22 cellular contexts compared by ENCODE assay signal in the genomic region with DNA sequence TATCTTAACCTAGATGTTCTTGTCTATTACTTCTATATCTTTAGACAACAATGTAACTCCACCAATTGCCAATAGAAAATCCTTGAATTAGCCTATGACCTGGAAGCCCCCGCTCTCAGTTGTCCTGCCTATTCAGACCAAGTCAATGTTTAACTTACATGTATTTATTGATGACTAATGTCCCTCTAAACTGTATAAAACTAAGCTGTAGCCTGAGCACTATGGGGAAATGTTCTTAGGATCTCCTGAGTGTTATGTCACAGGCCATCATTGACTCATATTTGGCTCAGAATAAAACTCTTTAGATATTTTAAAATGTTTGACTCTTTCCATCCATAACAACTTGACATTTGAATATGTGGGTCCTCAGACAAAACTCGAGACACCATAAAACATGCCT. TPM values are rescaled to one million over a fixed set of nuclear protein-coding genes. Genes with fewer than 3 reads are reported as not detected.
DNase-seq lines count a peak whose midpoint lies in the region; ATAC-seq and TF ChIP-seq lines count a peak whose summit lies in the region.
"Had no signal": no experiment of that assay in that cellular context is flagged by ENCODE, and none has a peak within 500 bp of the region (broad histone marks: within the 10 kb centered on the region; RNA-seq: fewer than 3 reads in every experiment).

No MANE protein-coding gene starts in this region.

- H3K4me1 Mint-ChIP-seq in CD8-positive, alpha-beta memory T cell: no peaks in the 10 kb centered on the region
- no peaks in the 10 kb centered on the region for H3K4me1 Mint-ChIP-seq in activated CD4-positive, alpha-beta memory T cell treated with anti-CD3 and anti-CD28 coated beads, Interleukin-2, amount 10 ng/mL, durations not matched to agents 7 days and 5 days
- H3K4me1 Mint-ChIP-seq: CD4-positive, CD25-positive, alpha-beta regulatory T cell had no signal

- no peaks in the 10 kb centered on the region for H4K20me1 ChIP-seq in hepatocyte (ENCODE audit: insufficient read depth, poor library complexity, severe bottlenecking)

- peak overlapping the region; percentile 38 for H3K27ac ChIP-seq in CD8-positive, alpha-beta memory T cell (ENCODE audit: low read depth, low read length)
- H3K27ac ChIP-seq in body of pancreas: no peak overlapping the region
- peak overlapping the region; percentile 85 for H3K27ac ChIP-seq in hepatocyte
- no peak overlapping the region for H3K27ac ChIP-seq in substantia nigra (ENCODE audit: low read depth, low read length, poor library complexity, severe bottlenecking)
- H3K27ac ChIP-seq: SK-N-MC had no signal

- no peak overlapping the region for H2AFZ ChIP-seq in hepatocyte

- POLR2A ChIA-PET in CD8-positive, alpha-beta memory T cell (lab: Charles Lee): no interaction called here
- POLR2A ChIA-PET in activated CD4-positive, alpha-beta memory T cell treated with anti-CD3 and anti-CD28 coated beads, Interleukin-2, amount 10 ng/mL, durations not matched to agents 7 days and 5 days (lab: Charles Lee): no interaction called here

- H3K27me3 ChIP-seq in CD8-positive, alpha-beta memory T cell (ENCODE audit: insufficient read depth, low read length, poor library complexity, severe bottlenecking): no peaks in the 10 kb centered on the region
- H3K27me3 ChIP-seq in body of pancreas: no peaks in the 10 kb centered on the region
- no peaks in the 10 kb centered on the region for H3K27me3 ChIP-seq in hepatocyte
- H3K27me3 ChIP-seq: MG63 had no signal

- peaks cover 0 to 5% (median 0%) of the 10 kb centered on the region in 5 donors for H3K9me3 Mint-ChIP-seq in CD8-positive, alpha-beta memory T cell
- no peaks in the 10 kb centered on the region for H3K9me3 Mint-ChIP-seq in activated CD4-positive, alpha-beta memory T cell treated with anti-CD3 and anti-CD28 coated beads, Interleukin-2, amount 10 ng/mL, durations not matched to agents 7 days and 5 days

- TF ChIP-seq CTCF in NB4 (IDR thresholded peaks at IDR 0.05; ENCODE audit: low read depth, low read length) (no peak), body of pancreas (IDR thresholded peaks at IDR 0.05) (no peak), hepatocyte (IDR thresholded peaks at IDR 0.05; ENCODE audit: poor library complexity) (no peak)

- 68 to 76% methylated on average over 2 of the region's 2 CpGs for WGBS in body of pancreas, 2 donors
- 56% methylated on average over 2 of the region's 2 CpGs for WGBS in hepatocyte (ENCODE audit: low lambda C conversion rate, missing lambda C conversion rate)

- TF ChIP-seq POLR2A in NB4 (IDR thresholded peaks at IDR 0.05; ENCODE audit: extremely low read depth, insufficient read length): no peak
- TF ChIP-seq POLR2A in body of pancreas (IDR thresholded peaks at IDR 0.05): no peak

- no peaks in the 10 kb centered on the region for H3K9me2 ChIP-seq in hepatocyte (replicated peaks; ENCODE audit: insufficient read depth)

- no peaks in the 10 kb centered on the region for H3K9me3 ChIP-seq in CD8-positive, alpha-beta memory T cell (ENCODE audit: low read length)
- H3K9me3 ChIP-seq in body of pancreas (peaks cover 0 to 2% (median 0%) of the 10 kb centered on the region in 3 donors), hepatocyte (ENCODE audit: low read depth) (no peaks in the 10 kb centered on the region)
- H3K9me3 ChIP-seq: MG63 had no signal

- no peaks in the 10 kb centered on the region for H3K36me3 Mint-ChIP-seq in CD8-positive, alpha-beta memory T cell
- no peaks in the 10 kb centered on the region for H3K36me3 Mint-ChIP-seq in activated CD4-positive, alpha-beta memory T cell treated with anti-CD3 and anti-CD28 coated beads, Interleukin-2, amount 10 ng/mL, durations not matched to agents 7 days and 5 days (ENCODE audit: low read depth)
- H3K36me3 Mint-ChIP-seq: CD4-positive, CD25-positive, alpha-beta regulatory T cell had no signal

- no peak overlapping the region for H3K4me3 Mint-ChIP-seq in CD8-positive, alpha-beta memory T cell
- no peak overlapping the region for H3K4me3 Mint-ChIP-seq in activated CD4-positive, alpha-beta memory T cell treated with anti-CD3 and anti-CD28 coated beads, Interleukin-2, amount 10 ng/mL, durations not matched to agents 7 days and 5 days
- H3K4me3 Mint-ChIP-seq: CD4-positive, CD25-positive, alpha-beta regulatory T cell had no signal

- no peaks in the 10 kb centered on the region for H3K4me1 ChIP-seq in CD8-positive, alpha-beta memory T cell (ENCODE audit: insufficient read depth, low read length)
- H3K4me1 ChIP-seq in body of pancreas: peaks cover 16% of the 10 kb centered on the region
- H3K4me1 ChIP-seq in hepatocyte (ENCODE audit: insufficient read depth): peaks cover 14% of the 10 kb centered on the region

- CTCF ChIA-PET in CD8-positive, alpha-beta memory T cell (lab: Charles Lee): no interaction called here
- CTCF ChIA-PET in activated CD4-positive, alpha-beta memory T cell treated with anti-CD3 and anti-CD28 coated beads, Interleukin-2, amount 10 ng/mL, durations not matched to agents 7 days and 5 days (lab: Charles Lee): no interaction called here

- no peaks in the 10 kb centered on the region for H3K36me3 ChIP-seq in CD8-positive, alpha-beta memory T cell (ENCODE audit: insufficient read depth, low read length)
- H3K36me3 ChIP-seq in body of pancreas (replicated peaks in 1 of 2; ENCODE audit: insufficient read depth in 1 of 2, low read depth in 2 of 2) (no peaks in the 10 kb centered on the region), hepatocyte (replicated peaks; ENCODE audit: insufficient read depth, low read depth) (no peaks in the 10 kb centered on the region)
- H3K36me3 ChIP-seq: MG63 had no signal

- no peaks in the 10 kb centered on the region for H3K79me2 ChIP-seq in hepatocyte

- H3K27me3 Mint-ChIP-seq in CD8-positive, alpha-beta memory T cell: no peaks in the 10 kb centered on the region
- no peaks in the 10 kb centered on the region for H3K27me3 Mint-ChIP-seq in activated CD4-positive, alpha-beta memory T cell treated with anti-CD3 and anti-CD28 coated beads, Interleukin-2, amount 10 ng/mL, durations not matched to agents 7 days and 5 days

- H3K27ac Mint-ChIP-seq in CD8-positive, alpha-beta memory T cell: no peak overlapping the region
- no peak overlapping the region for H3K27ac Mint-ChIP-seq in activated CD4-positive, alpha-beta memory T cell treated with anti-CD3 and anti-CD28 coated beads, Interleukin-2, amount 10 ng/mL, durations not matched to agents 7 days and 5 days
- H3K27ac Mint-ChIP-seq: CD4-positive, CD25-positive, alpha-beta regulatory T cell had no signal

- peak; percentile 52 for ATAC-seq in body of pancreas
- ATAC-seq: HepG2 had no signal

- intact Hi-C loops in body of pancreas (cut with DNase I): no loop called here

- H3K4me3 ChIP-seq in CD8-positive, alpha-beta memory T cell (ENCODE audit: low read length): no peak overlapping the region
- H3K4me3 ChIP-seq in NB4 (ENCODE audit: low read depth, low read length) (peak overlapping the region; percentile 65), body of pancreas (no peak overlapping the region), hepatocyte (no peak overlapping the region)
- H3K4me3 ChIP-seq: MG63, SK-N-MC had no signal

- H3K4me2 ChIP-seq in hepatocyte: peak overlapping the region; percentile 12

- no peak for DNase-seq in CD8-positive, alpha-beta memory T cell
- peak; percentile 43 for DNase-seq in NB4 (ENCODE audit: low read depth)
- no peak for DNase-seq in body of pancreas
- peak; percentile 16 for DNase-seq in hepatocyte (ENCODE audit: low spot score)
- no peak for DNase-seq in activated CD4-positive, alpha-beta memory T cell treated with anti-CD3 and anti-CD28 coated beads, Interleukin-2, amount 10 ng/mL, durations not matched to agents 7 days and 5 days
- no peak for DNase-seq in substantia nigra (lab: John Stamatoyannopoulos, UW)
- DNase-seq in NCI-H2171 treated with DMSO at 0.1 percent for 48 hours (lab: John Stamatoyannopoulos, UW): no peak
- no peak for DNase-seq in NCI-H1048 (lab: John Stamatoyannopoulos, UW)
- DNase-seq: CD4-positive, CD25-positive, alpha-beta regulatory T cell; MG63; NCI-H1092 treated with DMSO at 0.1 percent for 48 hours; NCI-H1436; NCI-H187 treated with DMSO at 0.1 percent for 48 hours; NCI-H2107; NCI-H446; NCI-H526 treated with DMSO at 0.1 percent for 48 hours; SIG-M5 had no signal

RNA-seq across cellular contexts. Expression of gene UGT2B28, which starts 28.4 kb away (rescaled TPM):
- total RNA-seq in CD8-positive, alpha-beta memory T cell: not detected
- not detected for polyA plus RNA-seq in CD8-positive, alpha-beta memory T cell
- total RNA-seq in body of pancreas (not detected), hepatocyte (0.73 and 1.0 TPM in 2 replicates)
- polyA plus RNA-seq in hepatocyte: 0.62 TPM in 1 of 2 replicates, not detected in the other
- total RNA-seq in activated CD4-positive, alpha-beta memory T cell treated with anti-CD3 and anti-CD28 coated beads, Interleukin-2, amount 10 ng/mL, durations not matched to agents 7 days and 5 days: not detected
- total RNA-seq: A172; CD4-positive, CD25-positive, alpha-beta regulatory T cell; HepG2; HT1080 had no signal
- polyA plus RNA-seq: BJ; CD4-positive, CD25-positive, alpha-beta regulatory T cell; HepG2 had no signal

Comparison
In these comparisons a context has a peak if more than half of its experiments do, and no peak if none do; other contexts are left out.
1. DNase-seq: peak in NB4 (single experiment) and hepatocyte (single experiment); none in CD8-positive, alpha-beta memory T cell (0 of 5), body of pancreas (0 of 4), activated CD4-positive, alpha-beta memory T cell treated with anti-CD3 and anti-CD28 coated beads, Interleukin-2, amount 10 ng/mL, durations not matched to agents 7 days and 5 days (single experiment), substantia nigra (0 of 49), NCI-H2171 treated with DMSO at 0.1 percent for 48 hours (single experiment) and NCI-H1048 (single experiment).
2. H3K27ac ChIP-seq: peak in CD8-positive, alpha-beta memory T cell (single experiment) and hepatocyte (single experiment); none in body of pancreas (0 of 4) and substantia nigra (single experiment).